In the genomic region with DNA sequence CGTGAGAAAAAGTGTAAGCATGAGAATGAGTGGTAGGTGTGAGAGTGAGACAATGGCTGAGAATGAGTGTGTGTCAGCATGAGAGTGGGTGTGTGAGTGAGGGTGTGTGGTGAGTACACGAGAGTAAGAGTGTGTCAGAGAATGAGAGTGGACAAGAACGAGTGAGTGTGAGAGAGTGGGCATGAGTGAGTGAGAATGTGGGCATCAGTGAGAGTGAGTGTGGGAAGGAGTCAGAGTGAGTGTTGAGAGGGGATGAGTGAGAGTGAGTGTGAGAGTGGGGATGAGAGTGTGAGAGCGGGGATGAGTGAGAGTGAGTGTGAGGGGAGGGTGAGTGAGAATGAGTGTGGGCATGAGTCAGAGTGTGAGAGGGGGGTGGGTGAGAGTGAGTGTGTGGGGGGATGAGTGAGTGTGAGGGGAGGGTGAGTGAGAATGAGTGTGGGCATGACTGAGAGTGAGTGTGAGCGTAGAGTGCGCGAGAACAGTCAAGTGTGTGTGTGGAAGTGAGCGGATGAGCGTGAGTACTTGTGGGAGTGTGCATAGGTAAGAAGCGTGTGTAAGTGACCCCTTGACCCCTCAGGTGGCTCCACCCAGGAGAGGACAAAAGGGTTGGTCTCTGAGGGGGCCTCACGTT, we compare ENCODE assay signal across 35 cellular contexts.
"Had no signal": no experiment of that assay in that cellular context is flagged by ENCODE, and none has a peak within 500 bp of the region (broad histone marks: within the 10 kb centered on the region; RNA-seq: fewer than 3 reads in every experiment).

No MANE protein-coding gene starts in this region.

- H3K4me1 Mint-ChIP-seq: activated naive CD4-positive, alpha-beta T cell treated with anti-CD3 and anti-CD28 coated beads, Interleukin-2, amount 50 U/mL, for 24 hours; activated naive CD8-positive, alpha-beta T cell treated with anti-CD3 and anti-CD28 coated beads, Interleukin-2, amount 10 ng/mL, durations not matched to agents 7 days and 5 days had no signal

- H3K4me2 ChIP-seq: KMS-11, PC-9 had no signal

- DNase-seq: activated CD4-positive, alpha-beta memory T cell treated with anti-CD3 and anti-CD28 coated beads for 36 hours; activated CD4-positive, alpha-beta T cell treated with anti-CD3 and anti-CD28 coated beads, Interleukin-2, amount 50 U/mL, for 1 hour; activated CD8-positive, alpha-beta memory T cell treated with anti-CD3 and anti-CD28 coated beads, Interleukin-2, amount 50 U/mL, for 4 hours; activated gamma-delta T cell; activated naive CD4-positive, alpha-beta T cell treated with Interleukin-2 at 50 U/mL for 16 hours; activated naive CD8-positive, alpha-beta T cell treated with anti-CD3 and anti-CD28 coated beads, Interleukin-2, amount 10 ng/mL, durations not matched to agents 7 days and 5 days; activated T-cell treated with anti-CD3 and anti-CD28 coated beads for 4 hours; activated T-cell treated with anti-CD3 and anti-CD28 coated beads, Interleukin-2, amount 50 U/mL, for 4 hours; amygdala; MM.1S; MV-4-11; NCI-H1092; NCI-H1417; NCI-H146; NCI-H187; NCI-H2029 treated with DMSO at 0.1 percent for 48 hours; NCI-H2107; NCI-H2171; NCI-H510A; NCI-H526; NCI-H748 treated with DMSO at 0.1 percent for 48 hours; NK-92 treated with Interleukin-12 subunit alpha and Interleukin-12 subunit beta, amount 100 ng/mL, for 24 hours; PC-9; Right ventricle myocardium superior; SW 1271 had no signal

- H3K4me1 ChIP-seq: ascending aorta had no signal

- H3K9me3 Mint-ChIP-seq: activated CD4-positive, alpha-beta memory T cell treated with anti-CD3 and anti-CD28 coated beads for 36 hours; activated naive CD4-positive, alpha-beta T cell treated with anti-CD3 and anti-CD28 coated beads, Interleukin-2, amount 50 U/mL, for 24 hours; activated naive CD8-positive, alpha-beta T cell treated with anti-CD3 and anti-CD28 coated beads, Interleukin-2, amount 10 ng/mL, durations not matched to agents 7 days and 5 days; activated T-cell treated with anti-CD3 and anti-CD28 coated beads, Interleukin-2, amount 50 U/mL, for 4 hours; activated T-helper 1 cell treated with anti-CD3 and anti-CD28 coated beads, Interleukin-12 subunit alpha, Interleukin-12 subunit beta, Interleukin-2, Interleukin-4 antibody, amounts not matched to agents 30 ng/mL and 10 ng/mL and 1 ng/mL, durations not matched to agents 14 hours and 24 hours and 36 hours; T-helper 1 cell treated with Interleukin-12 subunit alpha and Interleukin-12 subunit beta and Interleukin-4 antibody, amounts not matched to agents 30 μg/mL and 1 μg/mL, for 36 hours; T-helper 2 cell treated with Interferon-gamma antibody and Interleukin-4, amounts not matched to agents 5 μg/mL and 100 μg/mL, for 36 hours had no signal

- H2AFZ ChIP-seq: PC-9 had no signal

- H3K36me3 Mint-ChIP-seq: activated CD4-positive, alpha-beta memory T cell treated with anti-CD3 and anti-CD28 coated beads for 36 hours; activated naive CD4-positive, alpha-beta T cell treated with anti-CD3 and anti-CD28 coated beads, Interleukin-2, amount 50 U/mL, for 24 hours; activated naive CD8-positive, alpha-beta T cell treated with anti-CD3 and anti-CD28 coated beads, Interleukin-2, amount 10 ng/mL, durations not matched to agents 7 days and 5 days had no signal

- H3K9me3 ChIP-seq: ascending aorta had no signal

- H3K27me3 ChIP-seq: ascending aorta had no signal

- H3K9ac ChIP-seq: KMS-11 had no signal

- H3K36me3 ChIP-seq: ascending aorta, cardiac muscle cell had no signal

- H3K4me3 Mint-ChIP-seq: activated CD4-positive, alpha-beta memory T cell treated with anti-CD3 and anti-CD28 coated beads for 36 hours; activated naive CD4-positive, alpha-beta T cell treated with anti-CD3 and anti-CD28 coated beads, Interleukin-2, amount 50 U/mL, for 24 hours; activated naive CD8-positive, alpha-beta T cell treated with anti-CD3 and anti-CD28 coated beads, Interleukin-2, amount 10 ng/mL, durations not matched to agents 7 days and 5 days; activated T-cell treated with anti-CD3 and anti-CD28 coated beads, Interleukin-2, amount 50 U/mL, for 4 hours; activated T-helper 1 cell treated with anti-CD3 and anti-CD28 coated beads, Interleukin-12 subunit alpha, Interleukin-12 subunit beta, Interleukin-2, Interleukin-4 antibody, amounts not matched to agents 30 ng/mL and 10 ng/mL and 1 ng/mL, durations not matched to agents 14 hours and 24 hours and 36 hours; T-helper 1 cell treated with Interleukin-12 subunit alpha and Interleukin-12 subunit beta and Interleukin-4 antibody, amounts not matched to agents 30 μg/mL and 1 μg/mL, for 36 hours; T-helper 2 cell treated with Interferon-gamma antibody and Interleukin-4, amounts not matched to agents 5 μg/mL and 100 μg/mL, for 36 hours had no signal

- ATAC-seq: activated T-cell treated with anti-CD3 and anti-CD28 coated beads, Interleukin-2, amount 50 U/mL, for 4 hours had no signal

- FAIRE-seq: RCC 7860, TTC549 had no signal

- H3K27ac Mint-ChIP-seq: activated CD4-positive, alpha-beta memory T cell treated with anti-CD3 and anti-CD28 coated beads for 36 hours; activated naive CD4-positive, alpha-beta T cell treated with anti-CD3 and anti-CD28 coated beads, Interleukin-2, amount 50 U/mL, for 24 hours; activated naive CD8-positive, alpha-beta T cell treated with anti-CD3 and anti-CD28 coated beads, Interleukin-2, amount 10 ng/mL, durations not matched to agents 7 days and 5 days; activated T-helper 1 cell treated with anti-CD3 and anti-CD28 coated beads, Interleukin-12 subunit alpha, Interleukin-12 subunit beta, Interleukin-2, Interleukin-4 antibody, amounts not matched to agents 30 ng/mL and 10 ng/mL and 1 ng/mL, durations not matched to agents 14 hours and 24 hours and 36 hours; T-helper 1 cell treated with Interleukin-12 subunit alpha and Interleukin-12 subunit beta and Interleukin-4 antibody, amounts not matched to agents 30 μg/mL and 1 μg/mL, for 36 hours; T-helper 2 cell treated with Interferon-gamma antibody and Interleukin-4, amounts not matched to agents 5 μg/mL and 100 μg/mL, for 36 hours had no signal

- H3K27ac ChIP-seq: ascending aorta, cardiac muscle cell, KMS-11, PC-9, RWPE1 had no signal

- H3K4me3 ChIP-seq: ascending aorta, cardiac muscle cell, PC-9 had no signal
